Comparison of ENCODE assay signal across 19 cellular contexts in genomic region chr17:74005790-74006189, GRCh38.
A peak's percentile ranks its signal among the peaks of the same experiment; 100 is the strongest.
DNase-seq lines count a peak whose midpoint lies in the region; ATAC-seq and TF ChIP-seq lines count a peak whose summit lies in the region.
"Had no signal": no experiment of that assay in that cellular context is flagged by ENCODE, and none has a peak within 500 bp of the region (broad histone marks: within the 10 kb centered on the region; RNA-seq: fewer than 3 reads in every experiment).

No MANE protein-coding gene starts in this region.

- peaks cover 3% of the 10 kb centered on the region for H3K36me3 Mint-ChIP-seq in T-helper 17 cell (ENCODE audit: low read depth)
- H3K36me3 Mint-ChIP-seq in chondrocyte (ENCODE audit: low read depth), result no peaks in the 10 kb centered on the region
- H3K36me3 Mint-ChIP-seq in glutamatergic neuron (ENCODE audit: unreplicated experiment), result no peaks in the 10 kb centered on the region
- H3K36me3 Mint-ChIP-seq: CD4-positive, alpha-beta memory T cell had no signal

- H3K4me2 ChIP-seq in BLaER1, result peak overlapping the region; percentile 56

- TF ChIP-seq CTCF in chondrocyte (IDR thresholded peaks at IDR 0.05), result no peak
- TF ChIP-seq CTCF in glutamatergic neuron (IDR thresholded peaks at IDR 0.05; ENCODE audit: partially characterized antibody, unreplicated experiment), result no peak

- peaks cover 35% of the 10 kb centered on the region for H3K27me3 Mint-ChIP-seq in T-helper 17 cell
- peaks cover 51% of the 10 kb centered on the region for H3K27me3 Mint-ChIP-seq in chondrocyte (ENCODE audit: low read depth)
- H3K27me3 Mint-ChIP-seq in glutamatergic neuron (ENCODE audit: unreplicated experiment), result peaks cover 19% of the 10 kb centered on the region

- DNase-seq in T-helper 17 cell (no peak), chondrocyte (ENCODE audit: low spot score) (peak; percentile 60), glutamatergic neuron (no peak), HuH-7.5 (ENCODE audit: low spot score) (no peak), COLO829 (ENCODE audit: low spot score) (no peak), NCI-H1092 treated with DMSO at 0.1 percent for 48 hours (lab: John Stamatoyannopoulos, UW) (no peak), NCI-H146 treated with DMSO at 0.1 percent for 48 hours (lab: John Stamatoyannopoulos, UW; ENCODE audit: unreplicated experiment) (no peak)
- DNase-seq: Caco-2; CD4-positive, alpha-beta memory T cell; DMS153; DND-41; GDM1; GM23248; HFFc6 had no signal

- H3K9me3 ChIP-seq in BLaER1, result no peaks in the 10 kb centered on the region
- H3K9me3 ChIP-seq in T-helper 17 cell (ENCODE audit: control insufficient read depth, low read length, poor library complexity, severe bottlenecking), result no peaks in the 10 kb centered on the region
- H3K9me3 ChIP-seq: Caco-2, HAP-1 had no signal

- H3K27ac Mint-ChIP-seq in T-helper 17 cell, result peak overlapping the region; percentile 21
- H3K27ac Mint-ChIP-seq in chondrocyte (ENCODE audit: unreplicated experiment), result no peak overlapping the region
- peak overlapping the region; percentile 7 for H3K27ac Mint-ChIP-seq in glutamatergic neuron (ENCODE audit: unreplicated experiment)
- H3K27ac Mint-ChIP-seq: B cell, HFFc6 had no signal

- no peak overlapping the region for H3K9ac ChIP-seq in BLaER1
- H3K9ac ChIP-seq: GM23248 had no signal

- no peaks in the 10 kb centered on the region for H3K27me3 ChIP-seq in BLaER1

- no peak overlapping the region for H3K4me3 ChIP-seq in BLaER1
- H3K4me3 ChIP-seq: GM12878, GM23248, HAP-1 had no signal

- no peak for ATAC-seq in T-helper 17 cell
- ATAC-seq: GM12878 had no signal

- no peaks in the 10 kb centered on the region for H3K36me3 ChIP-seq in BLaER1
- H3K36me3 ChIP-seq: HAP-1 had no signal

- H3K4me1 Mint-ChIP-seq in T-helper 17 cell (peaks cover 9% of the 10 kb centered on the region), chondrocyte (ENCODE audit: low read depth) (no peaks in the 10 kb centered on the region), glutamatergic neuron (ENCODE audit: low read depth, unreplicated experiment) (peaks cover 39% of the 10 kb centered on the region)
- H3K4me1 Mint-ChIP-seq: B cell had no signal

- H3K27ac ChIP-seq in BLaER1, result no peak overlapping the region
- H3K27ac ChIP-seq: 22Rv1, GM23248 had no signal

- H3K4me3 Mint-ChIP-seq in T-helper 17 cell (no peak overlapping the region), chondrocyte (ENCODE audit: unreplicated experiment) (no peak overlapping the region), glutamatergic neuron (ENCODE audit: unreplicated experiment) (no peak overlapping the region)
- H3K4me3 Mint-ChIP-seq: B cell; CD4-positive, alpha-beta memory T cell; HFFc6 had no signal

- peaks cover 55% of the 10 kb centered on the region for H3K4me1 ChIP-seq in BLaER1
- H3K4me1 ChIP-seq: HAP-1 had no signal

- H4K20me1 ChIP-seq in BLaER1, result no peaks in the 10 kb centered on the region

- no peaks in the 10 kb centered on the region for H3K9me3 Mint-ChIP-seq in chondrocyte (ENCODE audit: low read depth)
- H3K9me3 Mint-ChIP-seq in glutamatergic neuron (ENCODE audit: unreplicated experiment), result peaks cover 13% of the 10 kb centered on the region
- H3K9me3 Mint-ChIP-seq: CD4-positive, alpha-beta memory T cell had no signal
